ENCODE assay signal across 7 cellular contexts in the genomic region with DNA sequence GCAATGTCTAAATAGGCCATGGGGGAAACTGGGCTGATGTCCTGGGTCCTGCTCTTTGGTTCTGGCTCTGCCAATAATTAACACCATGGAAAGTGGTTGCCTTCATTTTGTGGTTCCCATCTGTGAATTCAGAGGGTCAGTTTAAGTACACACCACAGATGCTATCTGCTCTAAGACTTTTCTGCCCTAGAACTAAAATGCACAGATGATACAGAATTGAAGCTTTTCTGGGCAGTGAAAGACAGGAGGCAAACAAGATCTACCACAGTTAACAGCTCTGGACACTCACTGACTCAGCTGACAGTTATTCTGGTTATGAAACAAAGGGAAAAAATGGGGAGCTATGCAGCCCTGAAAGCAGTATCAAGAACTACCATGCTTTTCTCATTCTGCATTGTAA. TPM values are rescaled to one million over a fixed set of nuclear protein-coding genes. Genes with fewer than 3 reads are reported as not detected.
DNase-seq lines count a peak whose midpoint lies in the region; ATAC-seq and TF ChIP-seq lines count a peak whose summit lies in the region.

No MANE protein-coding gene starts in this region.

- H3K4me3 ChIP-seq in astrocyte of the cerebellum (ENCODE audit: low read depth, low read length) (no peak overlapping the region), hepatocyte (no peak overlapping the region)

- H4K20me1 ChIP-seq in hepatocyte (ENCODE audit: insufficient read depth, poor library complexity, severe bottlenecking) = no peaks in the 10 kb centered on the region

- ATAC-seq in HG02798 (IDR thresholded peaks at IDR 0.05; ENCODE audit: poor library complexity, unreplicated experiment) (peak; percentile 51), GM19324 (IDR thresholded peaks at IDR 0.05; ENCODE audit: low FRiP score, unreplicated experiment) (no peak), HG03460 (IDR thresholded peaks at IDR 0.05; ENCODE audit: unreplicated experiment) (no peak)

- no peak overlapping the region for H3K27ac ChIP-seq in hepatocyte

- TF ChIP-seq CTCF in astrocyte of the cerebellum (IDR thresholded peaks at IDR 0.05; ENCODE audit: low read depth, low read length, missing control alignments) (peak; percentile 31), hepatocyte (IDR thresholded peaks at IDR 0.05; ENCODE audit: poor library complexity) (peak; percentile 6)

- no peaks in the 10 kb centered on the region for H3K36me3 ChIP-seq in hepatocyte (replicated peaks; ENCODE audit: insufficient read depth, low read depth)

- H3K79me2 ChIP-seq in hepatocyte = peaks cover 76% of the 10 kb centered on the region

- no peaks in the 10 kb centered on the region for H3K9me3 ChIP-seq in hepatocyte (ENCODE audit: low read depth)

- peaks cover 61% of the 10 kb centered on the region for H3K4me1 ChIP-seq in hepatocyte (ENCODE audit: insufficient read depth)

- in situ Hi-C loops in astrocyte of the cerebellum (cut with HindIII; ENCODE audit: low sequenced_read_pairs) = no loop called here

- no peak overlapping the region for H2AFZ ChIP-seq in hepatocyte

- DNase-seq in astrocyte of the cerebellum (ENCODE audit: low read depth) (peak; percentile 57), hepatocyte (ENCODE audit: low spot score) (peak; percentile 45), superior temporal gyrus (ENCODE audit: extremely low spot score) (peak; percentile 67)
- DNase-seq in stimulated activated CD4-positive, alpha-beta T cell treated with anti-CD3 and anti-CD28 coated beads, Interleukin-15, amount 100 ng/mL, for 24 hours = no peak

- H3K4me2 ChIP-seq in hepatocyte = no peak overlapping the region

- H3K9me2 ChIP-seq in hepatocyte (replicated peaks; ENCODE audit: insufficient read depth) = no peaks in the 10 kb centered on the region

- no peaks in the 10 kb centered on the region for H3K27me3 ChIP-seq in hepatocyte

RNA-seq across cellular contexts. Expression of gene APBB2, which starts 37.3 kb away (rescaled TPM):
- total RNA-seq in hepatocyte = 47.5 and 50.1 TPM in 2 replicates
- polyA plus RNA-seq in hepatocyte = 23.4 and 28.1 TPM in 2 replicates
